9 cellular contexts compared by ENCODE assay signal in the genomic region with DNA sequence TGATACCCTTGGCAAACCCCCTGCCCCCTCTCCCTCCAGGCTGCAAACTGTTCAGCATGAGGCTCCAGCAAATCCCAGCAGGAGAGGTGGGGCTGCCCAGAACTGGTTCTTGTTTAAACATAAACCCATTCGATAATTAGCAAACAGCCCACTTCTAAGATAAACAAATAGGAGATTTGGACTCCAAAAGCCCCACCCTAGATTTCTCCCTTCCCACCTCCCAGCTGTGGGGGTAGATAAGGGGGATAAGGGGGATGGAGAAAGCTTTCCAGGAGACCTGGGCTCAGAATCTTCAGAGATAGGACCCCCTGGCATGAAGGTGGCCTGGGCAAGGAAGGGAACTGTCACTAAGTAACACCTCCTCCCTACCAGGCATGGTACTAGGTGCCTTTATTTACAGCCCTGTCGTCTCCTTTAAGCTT. TPM values are rescaled to one million over a fixed set of nuclear protein-coding genes. Genes with fewer than 3 reads are reported as not detected.
DNase-seq lines count a peak whose midpoint lies in the region; ATAC-seq and TF ChIP-seq lines count a peak whose summit lies in the region.
"Had no signal": no experiment of that assay in that cellular context is flagged by ENCODE, and none has a peak within 500 bp of the region (broad histone marks: within the 10 kb centered on the region; RNA-seq: fewer than 3 reads in every experiment).

No MANE protein-coding gene starts in this region.

- peak overlapping the region; percentile 59 for H3K9ac ChIP-seq in muscle layer of colon (ENCODE audit: low read length)

- peak overlapping the region; percentile 96 for H3K27ac Mint-ChIP-seq in chondrocyte (ENCODE audit: unreplicated experiment)
- no peak overlapping the region for H3K27ac Mint-ChIP-seq in CD8-positive, alpha-beta T cell

- no peaks in the 10 kb centered on the region for H3K27me3 Mint-ChIP-seq in chondrocyte (ENCODE audit: low read depth)
- H3K27me3 Mint-ChIP-seq in CD8-positive, alpha-beta T cell (ENCODE audit: low read depth): peaks cover 20% of the 10 kb centered on the region

- H3K9me3 ChIP-seq in muscle layer of colon (ENCODE audit: low read length): no peaks in the 10 kb centered on the region
- H3K9me3 ChIP-seq in CD8-positive, alpha-beta T cell (ENCODE audit: low read length): no peaks in the 10 kb centered on the region

- intact Hi-C loops in CD8-positive, alpha-beta T cell (cut with DNase I, micrococcal nuclease): no loop called here

- H3K4me3 ChIP-seq in AG04449 (ENCODE audit: low read depth, low read length): peak overlapping the region; percentile 84
- H3K4me3 ChIP-seq in muscle layer of colon (ENCODE audit: low read depth in 1 of 2, low read length in 2 of 2): peak overlapping the region; percentile 0 to 90
- no peak overlapping the region for H3K4me3 ChIP-seq in CD8-positive, alpha-beta T cell (ENCODE audit: low read depth, low read length)

- H3K4me1 Mint-ChIP-seq in chondrocyte (ENCODE audit: low read depth): peaks cover 85% of the 10 kb centered on the region
- peaks cover 2% of the 10 kb centered on the region for H3K4me1 Mint-ChIP-seq in CD8-positive, alpha-beta T cell (ENCODE audit: low read depth)

- CTCF ChIA-PET in AG04449 (lab: Yijun Ruan, JAX): interaction anchor here (1.0 to 5.9 kb wide), 5 partner anchors 8 to 93 kb away, joined by 3 to 25 read pairs (median 12); partner anchors contain the start of gene SYS1
- CTCF ChIA-PET in CD8-positive, alpha-beta T cell (lab: Charles Lee): interaction anchor here (0.6 to 1.8 kb wide), 4 partner anchors 8 to 428 kb away, joined by 3 to 4 read pairs (median 4); no protein-coding TSS in a partner anchor

- peak overlapping the region; percentile 89 for H3K27ac ChIP-seq in muscle layer of colon (ENCODE audit: low read depth, low read length)
- no peak overlapping the region for H3K27ac ChIP-seq in CD8-positive, alpha-beta T cell (ENCODE audit: low read depth, low read length)

- POLR2A ChIA-PET in AG04449 (lab: Yijun Ruan, JAX): interaction anchor here (1.0 to 1.2 kb wide), 2 partner anchors 8 to 627 kb away, joined by 4 read pairs; no protein-coding TSS in a partner anchor
- POLR2A ChIA-PET in CD8-positive, alpha-beta T cell (lab: Charles Lee): no interaction called here

- peaks cover 14% of the 10 kb centered on the region for H3K36me3 ChIP-seq in muscle layer of colon (ENCODE audit: insufficient read depth, low read length)
- H3K36me3 ChIP-seq in CD8-positive, alpha-beta T cell (ENCODE audit: insufficient read depth, low read length): no peaks in the 10 kb centered on the region

- peaks cover 77% of the 10 kb centered on the region for H3K4me1 ChIP-seq in muscle layer of colon (ENCODE audit: insufficient read depth, low read length)
- peaks cover 7% of the 10 kb centered on the region for H3K4me1 ChIP-seq in CD8-positive, alpha-beta T cell (ENCODE audit: insufficient read depth, low read length)

- ATAC-seq in CD8-positive, alpha-beta T cell: no peak
- no peak for ATAC-seq in GM21786 (IDR thresholded peaks at IDR 0.05; ENCODE audit: unreplicated experiment)

- H3K4me3 Mint-ChIP-seq in chondrocyte (ENCODE audit: unreplicated experiment): no peak overlapping the region
- H3K4me3 Mint-ChIP-seq in CD8-positive, alpha-beta T cell: no peak overlapping the region

- no peaks in the 10 kb centered on the region for H3K9me3 Mint-ChIP-seq in chondrocyte (ENCODE audit: low read depth)
- no peaks in the 10 kb centered on the region for H3K9me3 Mint-ChIP-seq in CD8-positive, alpha-beta T cell

- no peaks in the 10 kb centered on the region for H3K36me3 Mint-ChIP-seq in chondrocyte (ENCODE audit: low read depth)
- H3K36me3 Mint-ChIP-seq in CD8-positive, alpha-beta T cell: no peaks in the 10 kb centered on the region

- DNase-seq in AG04449 (ENCODE audit: low read depth, low spot score) (no peak), NCI-H1417 (lab: John Stamatoyannopoulos, UW) (peak in 2 of 3 experiments; percentile 87 to 91), chondrocyte (ENCODE audit: low spot score) (no peak), NCI-H128 (lab: John Stamatoyannopoulos, UW; ENCODE audit: unreplicated experiment) (no peak), MV-4-11 (lab: John Stamatoyannopoulos, UW) (no peak)
- DNase-seq in CD8-positive, alpha-beta T cell: no peak
- DNase-seq: NCI-H1694 treated with DMSO at 0.1 percent for 48 hours had no signal

- H3K27me3 ChIP-seq in muscle layer of colon (ENCODE audit: control insufficient read depth in 1 of 2, insufficient read depth in 2 of 2, low read length in 2 of 2): no peaks in the 10 kb centered on the region
- no peaks in the 10 kb centered on the region for H3K27me3 ChIP-seq in CD8-positive, alpha-beta T cell (ENCODE audit: insufficient read depth, low read length)

- TF ChIP-seq CTCF in AG04449 (IDR thresholded peaks at IDR 0.05; ENCODE audit: insufficient read depth, low read length, missing control alignments): no peak
- TF ChIP-seq CTCF in chondrocyte (IDR thresholded peaks at IDR 0.05): no peak
- no peak for TF ChIP-seq CTCF in CD8-positive, alpha-beta T cell (IDR thresholded peaks at IDR 0.05)

RNA-seq across cellular contexts. Expression of gene SDC4, which starts 4.8 kb away (rescaled TPM):
- 17.1 to 21.4 TPM (median 21.2 TPM) in 3 replicates for total RNA-seq in chondrocyte
- 1 to 10 TPM; 1.1 TPM for total RNA-seq in CD8-positive, alpha-beta T cell

RNA-seq across cellular contexts. Expression of gene SYS1, which starts 19.5 kb away (rescaled TPM):
- total RNA-seq in chondrocyte: 18.1 to 18.8 TPM (median 18.3 TPM) in 3 replicates
- 100 to 1,000 TPM; 111 to 116 TPM for total RNA-seq in CD8-positive, alpha-beta T cell

RNA-seq across cellular contexts. Expression of gene TP53TG5, which starts 34.7 kb away (rescaled TPM):
- total RNA-seq in chondrocyte: not detected in 3 replicates
- under 1 TPM in 1 of 2 experiments, not detected in 1; 0.31 TPM for total RNA-seq in CD8-positive, alpha-beta T cell

RNA-seq across cellular contexts. Expression of gene MATN4, which starts 35.4 kb away (rescaled TPM):
- total RNA-seq in chondrocyte: 0.10 to 0.26 TPM in 2 of 3 replicates, not detected in the other
- total RNA-seq in CD8-positive, alpha-beta T cell: not detected

RNA-seq across cellular contexts. Expression of gene RBPJL, which starts 36.8 kb away (rescaled TPM):
- total RNA-seq in chondrocyte: not detected in 3 replicates
- total RNA-seq in CD8-positive, alpha-beta T cell: not detected

Comparison
In these comparisons a context has a peak if more than half of its experiments do, and no peak if none do; other contexts are left out.
1. DNase-seq: peak in NCI-H1417 (2 of 3); none in AG04449 (single experiment), chondrocyte (single experiment), CD8-positive, alpha-beta T cell (0 of 7), NCI-H128 (single experiment) and MV-4-11 (single experiment).